In the genomic region with DNA sequence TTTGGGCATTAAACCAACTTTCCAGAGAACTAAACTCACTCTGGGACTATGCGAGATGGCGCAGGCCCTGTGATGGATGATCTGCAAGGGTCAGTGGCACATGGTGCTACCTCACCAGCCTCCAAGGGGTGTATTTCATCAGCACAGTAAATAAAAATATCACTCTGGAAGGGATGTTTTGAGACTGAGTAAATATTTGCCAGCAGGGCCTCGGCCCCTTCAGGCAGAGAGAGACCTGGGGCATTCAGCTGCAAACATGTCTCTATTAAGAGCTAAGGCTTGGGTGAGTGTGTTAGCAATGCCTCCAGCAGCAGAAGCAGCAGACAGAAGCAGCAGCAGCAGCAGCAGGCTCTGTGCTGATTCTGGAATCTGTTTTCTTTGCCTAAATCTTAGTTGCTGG, we compare ENCODE assay signal across 1 cellular context.
TF ChIP-seq lines count a peak whose summit lies in the region.

No MANE protein-coding gene starts in this region.

TF ChIP-seq in neural cell, 6 proteins besides CTCF, POLR2A, EP300 and RAD21 (continued from another document):
- TF ChIP-seq SMC3 (conservative IDR thresholded peaks at IDR 0.05; ENCODE audit: poor library complexity): no peak
